ENCODE assay signal across 1 cellular context in genomic region chr6:84774174-84775158, GRCh38.
A peak's percentile ranks its signal among the peaks of the same experiment; 100 is the strongest.
TF ChIP-seq lines count a peak whose summit lies in the region.

No MANE protein-coding gene starts in this region.

TF ChIP-seq in A549, 52 proteins besides CTCF, POLR2A, EP300 and RAD21 (continued from another document):
- TF ChIP-seq BCL3 (IDR thresholded peaks at IDR 0.05) (peak; percentile 30; the same call in 1 of the 3 replicates), MAFK (IDR thresholded peaks at IDR 0.05; ENCODE audit: partially characterized antibody) (no peak), KDM1A (IDR thresholded peaks at IDR 0.05; ENCODE audit: low read depth) (no peak)
